Comparison of ENCODE assay signal across 34 cellular contexts in the genomic region with DNA sequence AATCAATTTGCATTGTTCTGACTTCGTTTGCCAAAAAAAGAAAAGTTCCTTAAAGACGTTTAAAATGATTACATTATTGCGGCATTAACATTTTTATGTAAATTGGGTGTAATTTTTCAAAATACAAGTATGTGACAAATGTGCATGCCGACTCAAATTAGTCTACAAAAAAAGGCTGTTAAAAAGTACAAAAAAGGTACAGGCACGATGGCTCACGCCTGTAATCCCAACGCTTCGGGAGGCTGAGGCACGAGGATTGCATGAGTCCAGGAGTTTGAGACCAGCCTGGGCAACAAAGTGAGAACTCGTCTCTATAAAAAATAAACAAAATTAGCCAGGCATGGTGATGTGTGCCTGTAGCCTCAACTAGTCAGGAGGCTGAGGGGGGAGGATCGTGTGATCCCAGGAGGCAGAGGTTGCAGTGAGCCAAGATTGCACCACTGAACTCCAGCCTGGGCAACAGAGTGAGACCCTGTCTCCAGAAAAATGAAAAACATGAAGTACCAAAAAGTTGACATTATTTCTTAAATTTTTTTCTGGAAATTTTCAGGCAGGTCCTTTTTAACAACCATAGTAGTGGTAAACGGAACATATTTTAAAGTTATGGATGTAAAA.
"Had no signal": no experiment of that assay in that cellular context is flagged by ENCODE, and none has a peak within 500 bp of the region (broad histone marks: within the 10 kb centered on the region; RNA-seq: fewer than 3 reads in every experiment).

No MANE protein-coding gene starts in this region.

- H3K36me3 Mint-ChIP-seq: activated CD4-positive, alpha-beta memory T cell treated with anti-CD3 and anti-CD28 coated beads for 36 hours; activated CD8-positive, alpha-beta memory T cell treated with anti-CD3 and anti-CD28 coated beads, Interleukin-2, amount 10 ng/mL, durations not matched to agents 7 days and 5 days; activated naive CD4-positive, alpha-beta T cell treated with anti-CD3 and anti-CD28 coated beads, Interleukin-2, amount 50 U/mL, for 24 hours; activated naive CD8-positive, alpha-beta T cell treated with anti-CD3 and anti-CD28 coated beads for 36 hours had no signal

- H3K27ac ChIP-seq: adrenal gland, body of pancreas, esophagus muscularis mucosa, foreskin keratinocyte, gastrocnemius medialis, heart left ventricle, WERI-Rb-1 had no signal

- H3K4me1 ChIP-seq: body of pancreas, foreskin keratinocyte had no signal

- H3K9me3 Mint-ChIP-seq: activated CD4-positive, alpha-beta memory T cell treated with anti-CD3 and anti-CD28 coated beads for 36 hours; activated CD4-positive, alpha-beta T cell treated with anti-CD3 and anti-CD28 coated beads, Interleukin-2, amount 10 ng/mL, durations not matched to agents 24 days and 14 days; activated naive CD4-positive, alpha-beta T cell treated with anti-CD3 and anti-CD28 coated beads for 36 hours; activated naive CD4-positive, alpha-beta T cell treated with anti-CD3 and anti-CD28 coated beads, Interleukin-2, amount 50 U/mL, for 24 hours; activated naive CD8-positive, alpha-beta T cell treated with anti-CD3 and anti-CD28 coated beads for 36 hours; activated naive CD8-positive, alpha-beta T cell treated with anti-CD3 and anti-CD28 coated beads, Interleukin-2, amount 50 U/mL, for 24 hours; activated T-cell treated with anti-CD3 and anti-CD28 coated beads, Interleukin-2, amount 50 U/mL, for 24 hours; activated T-helper 17 cell treated with anti-CD3 and anti-CD28 coated beads, Interleukin-2, amount 50 U/mL, for 72 hours; effector memory CD8-positive, alpha-beta T cell; T-helper 1 cell treated with Interleukin-12 subunit alpha and Interleukin-12 subunit beta and Interleukin-4 antibody, amounts not matched to agents 30 μg/mL and 1 μg/mL, for 36 hours; T-helper 2 cell treated with Interferon-gamma antibody and Interleukin-4, amounts not matched to agents 5 μg/mL and 100 μg/mL, for 36 hours had no signal

- H3K4me3 Mint-ChIP-seq: activated CD4-positive, alpha-beta memory T cell treated with anti-CD3 and anti-CD28 coated beads for 36 hours; activated CD4-positive, alpha-beta T cell treated with anti-CD3 and anti-CD28 coated beads for 36 hours; activated CD4-positive, alpha-beta T cell treated with anti-CD3 and anti-CD28 coated beads, Interleukin-2, amount 10 ng/mL, durations not matched to agents 24 days and 14 days; activated CD8-positive, alpha-beta memory T cell treated with anti-CD3 and anti-CD28 coated beads, Interleukin-2, amount 10 ng/mL, durations not matched to agents 7 days and 5 days; activated CD8-positive, alpha-beta T cell treated with anti-CD3 and anti-CD28 coated beads, Interleukin-2, amount 10 ng/mL, durations not matched to agents 7 days and 5 days; activated naive CD4-positive, alpha-beta T cell treated with anti-CD3 and anti-CD28 coated beads for 36 hours; activated naive CD4-positive, alpha-beta T cell treated with anti-CD3 and anti-CD28 coated beads, Interleukin-2, amount 50 U/mL, for 24 hours; activated naive CD8-positive, alpha-beta T cell treated with anti-CD3 and anti-CD28 coated beads for 36 hours; activated naive CD8-positive, alpha-beta T cell treated with anti-CD3 and anti-CD28 coated beads, Interleukin-2, amount 50 U/mL, for 24 hours; activated T-cell treated with anti-CD3 and anti-CD28 coated beads, Interleukin-2, amount 50 U/mL, for 24 hours; activated T-helper 17 cell treated with anti-CD3 and anti-CD28 coated beads, Interleukin-2, amount 50 U/mL, for 72 hours; effector memory CD8-positive, alpha-beta T cell; T-helper 1 cell treated with Interleukin-12 subunit alpha and Interleukin-12 subunit beta and Interleukin-4 antibody, amounts not matched to agents 30 μg/mL and 1 μg/mL, for 36 hours; T-helper 2 cell treated with Interferon-gamma antibody and Interleukin-4, amounts not matched to agents 5 μg/mL and 100 μg/mL, for 36 hours had no signal

- H3K27me3 ChIP-seq: adrenal gland, body of pancreas had no signal

- H3K27me3 Mint-ChIP-seq: activated naive CD4-positive, alpha-beta T cell treated with anti-CD3 and anti-CD28 coated beads, Interleukin-2, amount 50 U/mL, for 24 hours; activated naive CD8-positive, alpha-beta T cell treated with anti-CD3 and anti-CD28 coated beads for 36 hours had no signal

- H3K27ac Mint-ChIP-seq: activated CD4-positive, alpha-beta memory T cell treated with anti-CD3 and anti-CD28 coated beads for 36 hours; activated CD4-positive, alpha-beta T cell treated with anti-CD3 and anti-CD28 coated beads for 36 hours; activated CD4-positive, alpha-beta T cell treated with anti-CD3 and anti-CD28 coated beads, Interleukin-2, amount 10 ng/mL, durations not matched to agents 24 days and 14 days; activated CD8-positive, alpha-beta memory T cell treated with anti-CD3 and anti-CD28 coated beads, Interleukin-2, amount 10 ng/mL, durations not matched to agents 7 days and 5 days; activated CD8-positive, alpha-beta T cell treated with anti-CD3 and anti-CD28 coated beads, Interleukin-2, amount 10 ng/mL, durations not matched to agents 7 days and 5 days; activated naive CD4-positive, alpha-beta T cell treated with anti-CD3 and anti-CD28 coated beads for 36 hours; activated naive CD4-positive, alpha-beta T cell treated with anti-CD3 and anti-CD28 coated beads, Interleukin-2, amount 50 U/mL, for 24 hours; activated naive CD8-positive, alpha-beta T cell treated with anti-CD3 and anti-CD28 coated beads for 36 hours; activated naive CD8-positive, alpha-beta T cell treated with anti-CD3 and anti-CD28 coated beads, Interleukin-2, amount 50 U/mL, for 24 hours; activated T-helper 17 cell treated with anti-CD3 and anti-CD28 coated beads, Interleukin-2, amount 50 U/mL, for 72 hours; effector memory CD8-positive, alpha-beta T cell; T-helper 1 cell treated with Interleukin-12 subunit alpha and Interleukin-12 subunit beta and Interleukin-4 antibody, amounts not matched to agents 30 μg/mL and 1 μg/mL, for 36 hours; T-helper 2 cell treated with Interferon-gamma antibody and Interleukin-4, amounts not matched to agents 5 μg/mL and 100 μg/mL, for 36 hours had no signal

- DNase-seq: activated CD4-positive, alpha-beta memory T cell treated with anti-CD3 and anti-CD28 coated beads for 36 hours; activated CD4-positive, alpha-beta T cell treated with anti-CD3 and anti-CD28 coated beads for 36 hours; activated CD4-positive, alpha-beta T cell treated with anti-CD3 and anti-CD28 coated beads, Interleukin-2, amount 10 ng/mL, durations not matched to agents 24 days and 14 days; activated CD4-positive, CD25-positive, alpha-beta regulatory T cell; activated CD4-positive, CD25-positive, alpha-beta regulatory T cell treated with anti-CD3 and anti-CD28 coated beads, Interleukin-2, amount 50 U/mL, for 72 hours; activated CD8-positive, alpha-beta memory T cell treated with anti-CD3 and anti-CD28 coated beads, Interleukin-2, amount 10 ng/mL, durations not matched to agents 7 days and 5 days; activated CD8-positive, alpha-beta memory T cell treated with anti-CD3 and anti-CD28 coated beads, Interleukin-2, amount 50 U/mL, for 4 hours; activated CD8-positive, alpha-beta T cell treated with anti-CD3 and anti-CD28 coated beads, Interleukin-2, amount 10 ng/mL, durations not matched to agents 7 days and 5 days; activated effector memory CD4-positive, alpha-beta T cell treated with Interleukin-2 at 50 U/mL for 16 hours; activated naive CD4-positive, alpha-beta T cell treated with anti-CD3 and anti-CD28 coated beads for 36 hours; activated naive CD8-positive, alpha-beta T cell treated with anti-CD3 and anti-CD28 coated beads for 36 hours; activated naive CD8-positive, alpha-beta T cell treated with anti-CD3 and anti-CD28 coated beads, Interleukin-2, amount 50 U/mL, for 24 hours; activated T-cell treated with anti-CD3 and anti-CD28 coated beads, Interleukin-2, amount 50 U/mL, for 24 hours; adrenal gland; amygdala; aorta; body of pancreas; caudate nucleus; cortex of kidney; dermis blood vessel endothelial cell; effector CD4-positive, alpha-beta T cell; effector memory CD8-positive, alpha-beta T cell; erythroblast; foreskin keratinocyte; gastrocnemius medialis; glutamatergic neuron; heart left ventricle; T1000; WERI-Rb-1 had no signal

- H3K9me3 ChIP-seq: adrenal gland, body of pancreas, esophagus muscularis mucosa, gastrocnemius medialis, heart left ventricle had no signal

- H3K4me3 ChIP-seq: adrenal gland, body of pancreas, esophagus muscularis mucosa, gastrocnemius medialis, heart left ventricle had no signal

- H3K4me1 Mint-ChIP-seq: activated CD4-positive, alpha-beta T cell treated with anti-CD3 and anti-CD28 coated beads, Interleukin-2, amount 10 ng/mL, durations not matched to agents 24 days and 14 days; activated naive CD4-positive, alpha-beta T cell treated with anti-CD3 and anti-CD28 coated beads, Interleukin-2, amount 50 U/mL, for 24 hours; activated naive CD8-positive, alpha-beta T cell treated with anti-CD3 and anti-CD28 coated beads, Interleukin-2, amount 50 U/mL, for 24 hours had no signal

- ATAC-seq: activated CD4-positive, alpha-beta T cell treated with anti-CD3 and anti-CD28 coated beads for 36 hours; activated CD8-positive, alpha-beta memory T cell treated with anti-CD3 and anti-CD28 coated beads, Interleukin-2, amount 10 ng/mL, durations not matched to agents 7 days and 5 days; activated CD8-positive, alpha-beta T cell treated with anti-CD3 and anti-CD28 coated beads, Interleukin-2, amount 10 ng/mL, durations not matched to agents 7 days and 5 days; activated naive CD8-positive, alpha-beta T cell treated with anti-CD3 and anti-CD28 coated beads, Interleukin-2, amount 50 U/mL, for 24 hours; activated T-helper 17 cell treated with anti-CD3 and anti-CD28 coated beads, Interleukin-2, amount 50 U/mL, for 72 hours; body of pancreas; effector memory CD8-positive, alpha-beta T cell; foreskin keratinocyte; gastrocnemius medialis; heart left ventricle had no signal

- H3K36me3 ChIP-seq: adrenal gland, gastrocnemius medialis, WERI-Rb-1 had no signal
